Comparison of ENCODE assay signal across 8 cellular contexts in genomic region chr9:81687521-81688261, GRCh38. TPM values are rescaled to one million over a fixed set of nuclear protein-coding genes. Genes with fewer than 3 reads are reported as not detected.
A peak's percentile ranks its signal among the peaks of the same experiment; 100 is the strongest.
DNase-seq lines count a peak whose midpoint lies in the region; ATAC-seq, FAIRE-seq and TF ChIP-seq lines count a peak whose summit lies in the region.

No MANE protein-coding gene starts in this region.

- H3K27me3 ChIP-seq in HL-60 (ENCODE audit: insufficient read depth, poor library complexity, severe bottlenecking), result peaks cover 47% of the 10 kb centered on the region
- peaks cover 17% of the 10 kb centered on the region for H3K27me3 ChIP-seq in iPS-18a (ENCODE audit: control insufficient read depth, insufficient read depth, low read length)
- H3K27me3 ChIP-seq in skeletal muscle satellite cell (ENCODE audit: control insufficient read depth, insufficient read depth, low read length), result no peaks in the 10 kb centered on the region

- TF ChIP-seq CTCF in AG09309 (IDR thresholded peaks at IDR 0.05; ENCODE audit: control insufficient read depth, insufficient read depth, low read depth, low read length, missing control alignments) (no peak), HL-60 (IDR thresholded peaks at IDR 0.05; ENCODE audit: insufficient read depth, low read length) (no peak)

- DNase-seq in AG09309 (ENCODE audit: low read depth) (no peak), HL-60 (ENCODE audit: low read depth in 1 of 2, low spot score in 1 of 2) (no peak), GM12892 (ENCODE audit: insufficient read length) (no peak)

- H3K9ac ChIP-seq in iPS-18a (ENCODE audit: low read length), result peak overlapping the region; percentile 85
- H3K9ac ChIP-seq in skeletal muscle satellite cell (ENCODE audit: low read depth, low read length), result peak overlapping the region; percentile 78

- H3K9me3 ChIP-seq in iPS-18a (ENCODE audit: control insufficient read depth, low read depth, low read length) (no peaks in the 10 kb centered on the region), skeletal muscle satellite cell (replicated peaks; ENCODE audit: low read length) (no peaks in the 10 kb centered on the region)

- peak overlapping the region; percentile 78 for H3K4me2 ChIP-seq in skeletal muscle satellite cell (ENCODE audit: low read length)

- no peak for FAIRE-seq in GM12892 (lab: Jason Lieb, UNC)

- H3K4me3 ChIP-seq in AG09309 (ENCODE audit: control insufficient read depth, low read depth, low read length), result peak overlapping the region; percentile 80
- peak overlapping the region; percentile 69 for H3K4me3 ChIP-seq in HL-60 (replicated peaks; ENCODE audit: insufficient read depth, low read length)
- H3K4me3 ChIP-seq in iPS-18a (ENCODE audit: low read length), result peak overlapping the region; percentile 83
- peak overlapping the region; percentile 81 for H3K4me3 ChIP-seq in skeletal muscle satellite cell (ENCODE audit: low read length)

- H3K27ac ChIP-seq in HL-60 (replicated peaks), result no peak overlapping the region
- peak overlapping the region; percentile 48 for H3K27ac ChIP-seq in angular gyrus (ENCODE audit: low read depth, low read length)
- H3K27ac ChIP-seq in iPS-18a (ENCODE audit: low read length), result peak overlapping the region; percentile 20

- TF ChIP-seq POLR2A in GM12892 (IDR thresholded peaks at IDR 0.05; ENCODE audit: low read depth, low read length), result no peak

- peaks cover 36% of the 10 kb centered on the region for H3K36me3 ChIP-seq in iPS-18a (ENCODE audit: control insufficient read depth, low read depth, low read length)
- H3K36me3 ChIP-seq in skeletal muscle satellite cell (ENCODE audit: insufficient read depth, low read length), result no peaks in the 10 kb centered on the region

- ATAC-seq in HG03521 (IDR thresholded peaks at IDR 0.05; ENCODE audit: unreplicated experiment) (no peak), GM21381 (IDR thresholded peaks at IDR 0.05; ENCODE audit: unreplicated experiment) (no peak)

- H3K4me1 ChIP-seq in iPS-18a (ENCODE audit: control insufficient read depth, low read depth, low read length) (peaks cover 42% of the 10 kb centered on the region), skeletal muscle satellite cell (ENCODE audit: control insufficient read depth, insufficient read depth, low read length) (peaks cover 17% of the 10 kb centered on the region)

RNA-seq across cellular contexts. Expression of gene TLE1, which starts 1.7 kb away (rescaled TPM):
- 8.9 and 14.4 TPM in 2 replicates for total RNA-seq in skeletal muscle satellite cell (2012; rRNA removed)
- polyA plus RNA-seq in GM12892 (2012; ENCODE audit: missing spikeins), result 0.19 TPM
